5 cellular contexts compared by ENCODE assay signal in genomic region chrX:153742796-153743607, GRCh38. TPM values are rescaled to one million over a fixed set of nuclear protein-coding genes. Genes with fewer than 3 reads are reported as not detected.
"Had no signal": no experiment of that assay in that cellular context is flagged by ENCODE, and none has a peak within 500 bp of the region (broad histone marks: within the 10 kb centered on the region; RNA-seq: fewer than 3 reads in every experiment).

No MANE protein-coding gene starts in this region.

RNA-seq across cellular contexts. Expression of gene PLXNB3, which starts 21.0 kb away (rescaled TPM):
- polyA plus RNA-seq: naive thymus-derived CD4-positive, alpha-beta T cell had no signal

RNA-seq across cellular contexts. Expression of gene SRPK3, which starts 37.8 kb away (rescaled TPM):
- total RNA-seq: activated CD4-positive, alpha-beta memory T cell treated with anti-CD3 and anti-CD28 coated beads for 36 hours; activated naive CD8-positive, alpha-beta T cell treated with anti-CD3 and anti-CD28 coated beads for 36 hours; naive thymus-derived CD4-positive, alpha-beta T cell; osteocyte; T-helper 2 cell treated with Interferon-gamma antibody and Interleukin-4, amounts not matched to agents 100 ng/mL and 5 ng/mL, for 36 hours had no signal
- polyA plus RNA-seq: naive thymus-derived CD4-positive, alpha-beta T cell had no signal
